10 cellular contexts compared by ENCODE assay signal in genomic region chr3:123610331-123610730, GRCh38. TPM values are rescaled to one million over a fixed set of nuclear protein-coding genes. Genes with fewer than 3 reads are reported as not detected.
DNase-seq lines count a peak whose midpoint lies in the region; ATAC-seq lines count a peak whose summit lies in the region.
"Had no signal": no experiment of that assay in that cellular context is flagged by ENCODE, and none has a peak within 500 bp of the region (broad histone marks: within the 10 kb centered on the region; RNA-seq: fewer than 3 reads in every experiment).

No MANE protein-coding gene starts in this region.

- H3K27me3 Mint-ChIP-seq in activated CD8-positive, alpha-beta memory T cell treated with anti-CD3 and anti-CD28 coated beads, Interleukin-2, amount 10 ng/mL, durations not matched to agents 7 days and 5 days = no peaks in the 10 kb centered on the region
- H3K27me3 Mint-ChIP-seq: effector memory CD8-positive, alpha-beta T cell had no signal

- CTCF ChIA-PET in activated CD8-positive, alpha-beta memory T cell treated with anti-CD3 and anti-CD28 coated beads, Interleukin-2, amount 10 ng/mL, durations not matched to agents 7 days and 5 days (lab: Charles Lee) = no interaction called here

- H3K4me3 Mint-ChIP-seq in activated CD8-positive, alpha-beta memory T cell treated with anti-CD3 and anti-CD28 coated beads, Interleukin-2, amount 10 ng/mL, durations not matched to agents 7 days and 5 days = no peak overlapping the region
- H3K4me3 Mint-ChIP-seq: activated naive CD4-positive, alpha-beta T cell treated with anti-CD3 and anti-CD28 coated beads for 36 hours; effector memory CD8-positive, alpha-beta T cell had no signal

- ATAC-seq in GM19043 (IDR thresholded peaks at IDR 0.05; ENCODE audit: low read depth, unreplicated experiment) (peak; percentile 72), HG02852 (IDR thresholded peaks at IDR 0.05; ENCODE audit: unreplicated experiment) (peak; percentile 70), HG02970 (IDR thresholded peaks at IDR 0.05; ENCODE audit: low FRiP score, unreplicated experiment) (no peak)
- ATAC-seq in activated CD8-positive, alpha-beta memory T cell treated with anti-CD3 and anti-CD28 coated beads, Interleukin-2, amount 10 ng/mL, durations not matched to agents 7 days and 5 days = no peak
- ATAC-seq: effector memory CD8-positive, alpha-beta T cell had no signal

- DNase-seq in NCI-H187 (lab: John Stamatoyannopoulos, UW) (peak; percentile 60 to 85), renal cortical epithelial cell (ENCODE audit: low read depth) (peak; percentile 68)
- DNase-seq in effector CD8-positive, alpha-beta T cell (lab: John Stamatoyannopoulos, UW) = no peak
- DNase-seq in activated CD8-positive, alpha-beta memory T cell treated with anti-CD3 and anti-CD28 coated beads, Interleukin-2, amount 10 ng/mL, durations not matched to agents 7 days and 5 days = no peak
- DNase-seq: activated naive CD4-positive, alpha-beta T cell treated with anti-CD3 and anti-CD28 coated beads for 36 hours; effector memory CD8-positive, alpha-beta T cell; posterior cingulate gyrus had no signal

- peaks cover 13% of the 10 kb centered on the region for H3K4me1 Mint-ChIP-seq in activated CD8-positive, alpha-beta memory T cell treated with anti-CD3 and anti-CD28 coated beads, Interleukin-2, amount 10 ng/mL, durations not matched to agents 7 days and 5 days

- peaks cover 14% of the 10 kb centered on the region for H3K36me3 Mint-ChIP-seq in activated CD8-positive, alpha-beta memory T cell treated with anti-CD3 and anti-CD28 coated beads, Interleukin-2, amount 10 ng/mL, durations not matched to agents 7 days and 5 days

- no peaks in the 10 kb centered on the region for H3K9me3 Mint-ChIP-seq in activated CD8-positive, alpha-beta memory T cell treated with anti-CD3 and anti-CD28 coated beads, Interleukin-2, amount 10 ng/mL, durations not matched to agents 7 days and 5 days (ENCODE audit: low read depth)
- H3K9me3 Mint-ChIP-seq: activated naive CD4-positive, alpha-beta T cell treated with anti-CD3 and anti-CD28 coated beads for 36 hours; effector memory CD8-positive, alpha-beta T cell had no signal

- no peak overlapping the region for H3K27ac Mint-ChIP-seq in activated CD8-positive, alpha-beta memory T cell treated with anti-CD3 and anti-CD28 coated beads, Interleukin-2, amount 10 ng/mL, durations not matched to agents 7 days and 5 days
- H3K27ac Mint-ChIP-seq: activated naive CD4-positive, alpha-beta T cell treated with anti-CD3 and anti-CD28 coated beads for 36 hours; effector memory CD8-positive, alpha-beta T cell had no signal

RNA-seq across cellular contexts. Expression of gene HACD2, which starts 25.5 kb away (rescaled TPM):
- 30.7 and 70.6 TPM in 2 replicates for total RNA-seq in renal cortical epithelial cell
- total RNA-seq in activated CD8-positive, alpha-beta memory T cell treated with anti-CD3 and anti-CD28 coated beads, Interleukin-2, amount 10 ng/mL, durations not matched to agents 7 days and 5 days = 10 to 100 TPM; 17.8 to 24.9 TPM

Comparison
In these comparisons a context has a peak if more than half of its experiments do, and no peak if none do; other contexts are left out.
1. ATAC-seq: peak in GM19043 (single experiment) and HG02852 (single experiment); none in activated CD8-positive, alpha-beta memory T cell treated with anti-CD3 and anti-CD28 coated beads, Interleukin-2, amount 10 ng/mL, durations not matched to agents 7 days and 5 days (single experiment) and HG02970 (single experiment).
2. DNase-seq: peak in NCI-H187 (2 of 2) and renal cortical epithelial cell (single experiment); none in effector CD8-positive, alpha-beta T cell (single experiment) and activated CD8-positive, alpha-beta memory T cell treated with anti-CD3 and anti-CD28 coated beads, Interleukin-2, amount 10 ng/mL, durations not matched to agents 7 days and 5 days (single experiment).